1 cellular context compared by ENCODE assay signal in genomic region chr19:42282810-42283247, GRCh38.
TF ChIP-seq lines count a peak whose summit lies in the region.

No MANE protein-coding gene starts in this region.

TF ChIP-seq in GM12878, 131 proteins besides CTCF, POLR2A, EP300 and RAD21:
- TF ChIP-seq USF1 (IDR thresholded peaks at IDR 0.05; ENCODE audit: borderline replicate concordance, extremely low read length, insufficient read depth, low read depth, low read length), result no peak
- no peak for TF ChIP-seq USF2 (IDR thresholded peaks at IDR 0.05; ENCODE audit: borderline replicate concordance, low read depth, low read length)
- peak; percentile 17; the same call in 1 of the 2 replicates for TF ChIP-seq MXI1 (IDR thresholded peaks at IDR 0.05; ENCODE audit: low read depth, low read length)
- TF ChIP-seq SKIL (IDR thresholded peaks at IDR 0.05; ENCODE audit: low read depth, poor library complexity, severe bottlenecking), result no peak
- TF ChIP-seq ZBTB33 (IDR thresholded peaks at IDR 0.05), result no peak
- TF ChIP-seq HDAC6 (IDR thresholded peaks at IDR 0.05; ENCODE audit: unreplicated experiment), result no peak
- TF ChIP-seq JUNB (IDR thresholded peaks at IDR 0.05), result no peak
- TF ChIP-seq ZZZ3 (IDR thresholded peaks at IDR 0.05; ENCODE audit: control insufficient read depth, insufficient read length, low read depth), result no peak
TF ChIP-seq in GM12878: peak in this region for 1.
